9 cellular contexts compared by ENCODE assay signal in genomic region chr19:8577247-8577646, GRCh38. TPM values are rescaled to one million over a fixed set of nuclear protein-coding genes. Genes with fewer than 3 reads are reported as not detected.
A peak's percentile ranks its signal among the peaks of the same experiment; 100 is the strongest.
DNase-seq lines count a peak whose midpoint lies in the region; ATAC-seq and TF ChIP-seq lines count a peak whose summit lies in the region.
"Had no signal": no experiment of that assay in that cellular context is flagged by ENCODE, and none has a peak within 500 bp of the region (broad histone marks: within the 10 kb centered on the region; RNA-seq: fewer than 3 reads in every experiment).

Gene MYO1F (minus strand): TSS chr19:8577442. CDS start chr19:8577309, 133 bp downstream.

- TF ChIP-seq CTCF in breast epithelium (IDR thresholded peaks at IDR 0.05) = no peak
- TF ChIP-seq CTCF in mammary epithelial cell (conservative IDR thresholded peaks at IDR 0.05 in 1 of 2, IDR thresholded peaks at IDR 0.05 in 1 of 2; ENCODE audit: extremely low read depth in 1 of 2, insufficient read depth in 1 of 2, low read depth in 1 of 2, low read length in 2 of 2) = no peak

- H3K27ac ChIP-seq in breast epithelium (no peak within 1 kb of the TSS), mammary epithelial cell (ENCODE audit: insufficient read depth, low read depth, low read length) (no peak within 1 kb of the TSS), mesodermal cell (ENCODE audit: low read depth, low read length, severe bottlenecking) (no peak within 1 kb of the TSS)

- no peaks in the 10 kb centered on the region for H3K36me3 Mint-ChIP-seq in activated naive CD8-positive, alpha-beta T cell treated with anti-CD3 and anti-CD28 coated beads for 36 hours

- intact Hi-C loops in breast epithelium (cut with DNase I; ENCODE audit: low total_unique reads) = no loop called here
- intact Hi-C loops in mammary epithelial cell (cut with micrococcal nuclease) = loop anchor here (5.0 kb wide), 2 partner anchors 165 to 310 kb away; partner anchors contain the start of gene MARCHF2

- dilution Hi-C loops in mammary epithelial cell (cut with HindIII; ENCODE audit: low sequenced_read_pairs) = no loop called here

- H3K27me3 Mint-ChIP-seq in activated naive CD8-positive, alpha-beta T cell treated with anti-CD3 and anti-CD28 coated beads for 36 hours = peaks cover 3% of the 10 kb centered on the region

- H3K9me3 Mint-ChIP-seq in activated naive CD8-positive, alpha-beta T cell treated with anti-CD3 and anti-CD28 coated beads for 36 hours = no peaks in the 10 kb centered on the region

- H3K9ac ChIP-seq in mammary epithelial cell (ENCODE audit: insufficient read depth, low read length) = no peak within 1 kb of the TSS

- H3K4me1 Mint-ChIP-seq in activated naive CD8-positive, alpha-beta T cell treated with anti-CD3 and anti-CD28 coated beads for 36 hours = peaks cover 36% of the 10 kb centered on the region

- CTCF ChIA-PET in mammary epithelial cell (lab: Charles Lee; ENCODE audit: low non-redundant PET) = no interaction called here

- H3K4me3 ChIP-seq in breast epithelium (peak within 1 kb of the TSS; percentile 27 to 40 (median 40)), mammary epithelial cell (replicated peaks in 1 of 3; ENCODE audit: insufficient read depth in 1 of 3, low read depth in 2 of 3, low read length in 3 of 3) (no peak within 1 kb of the TSS), mesodermal cell (ENCODE audit: extremely low read depth, insufficient read depth, low read length, poor library complexity, severe bottlenecking) (peak within 1 kb of the TSS; percentile 23)

- 80% methylated on average over 2 of the region's 7 CpGs for WGBS in mammary epithelial cell (ENCODE audit: low coverage, missing lambda C conversion rate)
- no CpG with 5 or more reads among the region's 7 CpGs for WGBS in mesodermal cell (ENCODE audit: insufficient coverage in 2 of 2), 2 experiments

- in situ Hi-C loops in mammary epithelial cell (cut with MboI; ENCODE audit: low sequenced_read_pairs in 2 of 2) = no loop called here

- H3K27me3 ChIP-seq in breast epithelium (peaks cover 0 to 12% of the 10 kb centered on the region in 2 donors), mammary epithelial cell (ENCODE audit: insufficient read depth, low read length) (no peaks in the 10 kb centered on the region)

- no TSS peak for BruUV-seq in mammary epithelial cell (replicated peaks; lab: Mats Ljungman, UMichigan)

- no peak within 1 kb of the TSS for H2AFZ ChIP-seq in mammary epithelial cell (ENCODE audit: low read depth, low read length)

- no peaks in the 10 kb centered on the region for H3K79me2 ChIP-seq in mammary epithelial cell (ENCODE audit: insufficient read depth, low read length)

- H3K36me3 ChIP-seq in breast epithelium = no peaks in the 10 kb centered on the region
- no peaks in the 10 kb centered on the region for H3K36me3 ChIP-seq in mammary epithelial cell (ENCODE audit: insufficient read depth, low read length)
- H3K36me3 ChIP-seq in mesodermal cell (ENCODE audit: control insufficient read depth, insufficient read depth, low read length) = no peaks in the 10 kb centered on the region

- no peak for ATAC-seq in GM19035 (IDR thresholded peaks at IDR 0.05; ENCODE audit: unreplicated experiment)

- H3K4me3 Mint-ChIP-seq in activated naive CD8-positive, alpha-beta T cell treated with anti-CD3 and anti-CD28 coated beads for 36 hours = peak within 1 kb of the TSS; percentile 72

- DNase-seq in breast epithelium (ENCODE audit: low spot score in 2 of 2) = no peak
- DNase-seq in mammary epithelial cell = no peak
- DNase-seq in activated naive CD8-positive, alpha-beta T cell treated with anti-CD3 and anti-CD28 coated beads for 36 hours = no peak
- DNase-seq in activated CD4-positive, CD25-positive, alpha-beta regulatory T cell (lab: John Stamatoyannopoulos, UW) = no peak
- DNase-seq in NCI-H2107 (lab: John Stamatoyannopoulos, UW) = no peak
- no peak for DNase-seq in D341Med (ENCODE audit: low spot score)
- DNase-seq: Caco-2 had no signal

- H4K20me1 ChIP-seq in mammary epithelial cell (ENCODE audit: insufficient read depth, low read length) = no peaks in the 10 kb centered on the region

- no peak for TF ChIP-seq POLR2A in breast epithelium (IDR thresholded peaks at IDR 0.05)

- no peak within 1 kb of the TSS for H3K4me2 ChIP-seq in mammary epithelial cell (ENCODE audit: insufficient read depth, low read depth, low read length)

- peak within 1 kb of the TSS; percentile 75 for H3K27ac Mint-ChIP-seq in activated naive CD8-positive, alpha-beta T cell treated with anti-CD3 and anti-CD28 coated beads for 36 hours

- H3K4me1 ChIP-seq in breast epithelium (no peaks in the 10 kb centered on the region), mammary epithelial cell (ENCODE audit: insufficient read depth, low read length) (no peaks in the 10 kb centered on the region), mesodermal cell (ENCODE audit: control insufficient read depth, insufficient read depth, low read length, poor library complexity, severe bottlenecking) (peaks cover 18% of the 10 kb centered on the region)
- H3K4me1 ChIP-seq: Caco-2 had no signal

- H3K9me3 ChIP-seq in breast epithelium = no peaks in the 10 kb centered on the region
- H3K9me3 ChIP-seq in mammary epithelial cell (replicated peaks; ENCODE audit: insufficient read depth, low read length) = no peaks in the 10 kb centered on the region
- H3K9me3 ChIP-seq in mesodermal cell (ENCODE audit: control insufficient read depth, low read length) = no peaks in the 10 kb centered on the region
- H3K9me3 ChIP-seq: Caco-2 had no signal

RNA-seq across cellular contexts. Expression of gene MYO1F, which starts in this region (rescaled TPM):
- total RNA-seq in breast epithelium (10 to 100 TPM in 2 of 3 donors, 1 to 10 TPM in 1; 8.5 to 31.0 (median 11.3) TPM), mammary epithelial cell (under 1 TPM; 0.17 to 0.35 TPM)
- polyA plus RNA-seq in mammary epithelial cell = 0.02 TPM
- not detected for polyA minus RNA-seq in mammary epithelial cell
- total RNA-seq in activated naive CD8-positive, alpha-beta T cell treated with anti-CD3 and anti-CD28 coated beads for 36 hours = 1 to 10 TPM; 4.5 to 4.8 TPM
- polyA plus RNA-seq in mesodermal cell (2013, experiment 1 of 2) = 9.6 TPM
- polyA plus RNA-seq in mesodermal cell (2013, experiment 2 of 2) = 7.1 TPM

Comparison
In these comparisons a context has a peak if more than half of its experiments do, and no peak if none do; other contexts are left out.
1. RNA of gene MYO1F (total RNA-seq): 8.5 to 31.0 TPM in breast epithelium and 4.5 to 4.8 TPM in activated naive CD8-positive, alpha-beta T cell treated with anti-CD3 and anti-CD28 coated beads for 36 hours; 0.17 to 0.35 TPM in mammary epithelial cell; every median in the first group is over 4 times any median in the second.
2. H3K4me3 ChIP-seq: peak in breast epithelium (3 of 3) and mesodermal cell (single experiment); none in mammary epithelial cell (0 of 3).